In genomic region chr1:206911064-206911663, GRCh38 we compare ENCODE assay signal across 8 cellular contexts. TPM values are rescaled to one million over a fixed set of nuclear protein-coding genes. Genes with fewer than 3 reads are reported as not detected.
DNase-seq lines count a peak whose midpoint lies in the region; ATAC-seq and TF ChIP-seq lines count a peak whose summit lies in the region.

No MANE protein-coding gene starts in this region.

- in situ Hi-C loops in GM13976 (cut with MboI; ENCODE audit: low sequenced_read_pairs, unreplicated experiment): loop anchor here (5.0 kb wide), 1 partner anchor 174 kb away; no protein-coding TSS in a partner anchor

- H3K9me3 Mint-ChIP-seq in CD14-positive monocyte: peaks cover 0 to 19% (median 2%) of the 10 kb centered on the region in 7 donors
- H3K9me3 Mint-ChIP-seq in stimulated activated naive CD8-positive, alpha-beta T cell treated with anti-CD3 and anti-CD28 coated beads, Interleukin-15, Interleukin-2, amounts not matched to agents 100 ng/mL and 50 ng/mL, for 24 hours: no peaks in the 10 kb centered on the region

- DNase-seq in CD14-positive monocyte (ENCODE audit: low spot score): no peak
- peak; percentile 62 for DNase-seq in GM13976 (ENCODE audit: low spot score)
- DNase-seq in NCI-H2196 treated with DMSO at 0.1 percent for 48 hours (lab: John Stamatoyannopoulos, UW; ENCODE audit: unreplicated experiment): peak; percentile 46
- peak; percentile 61 for DNase-seq in amniotic epithelial cell (ENCODE audit: low read depth)
- DNase-seq in iPS-NIHi11 (ENCODE audit: low spot score): peak; percentile 55
- no peak for DNase-seq in T-helper 9 cell

- peaks cover 23% of the 10 kb centered on the region for H3K4me1 Mint-ChIP-seq in CD14-positive monocyte
- H3K4me1 Mint-ChIP-seq in stimulated activated naive CD8-positive, alpha-beta T cell treated with anti-CD3 and anti-CD28 coated beads, Interleukin-15, Interleukin-2, amounts not matched to agents 100 ng/mL and 50 ng/mL, for 24 hours (ENCODE audit: low read depth): peaks cover 92% of the 10 kb centered on the region

- H3K4me3 Mint-ChIP-seq in CD14-positive monocyte: peak overlapping the region in 1 of 2 donors; percentile 67
- H3K4me3 Mint-ChIP-seq in stimulated activated naive CD8-positive, alpha-beta T cell treated with anti-CD3 and anti-CD28 coated beads, Interleukin-15, Interleukin-2, amounts not matched to agents 100 ng/mL and 50 ng/mL, for 24 hours: no peak overlapping the region

- H3K27ac Mint-ChIP-seq in CD14-positive monocyte: no peak overlapping the region
- H3K27ac Mint-ChIP-seq in stimulated activated naive CD8-positive, alpha-beta T cell treated with anti-CD3 and anti-CD28 coated beads, Interleukin-15, Interleukin-2, amounts not matched to agents 100 ng/mL and 50 ng/mL, for 24 hours: peak overlapping the region; percentile 59

- H3K27me3 Mint-ChIP-seq in CD14-positive monocyte (ENCODE audit: low read depth in 3 of 3): peaks cover 34 to 55% (median 40%) of the 10 kb centered on the region in 3 donors
- H3K27me3 Mint-ChIP-seq in stimulated activated naive CD8-positive, alpha-beta T cell treated with anti-CD3 and anti-CD28 coated beads, Interleukin-15, Interleukin-2, amounts not matched to agents 100 ng/mL and 50 ng/mL, for 24 hours: no peaks in the 10 kb centered on the region

- peak; percentile 95 for TF ChIP-seq CTCF in CD14-positive monocyte (IDR thresholded peaks at IDR 0.05)
- TF ChIP-seq CTCF in GM13976 (IDR thresholded peaks at IDR 0.05; ENCODE audit: borderline replicate concordance, control extremely low read depth, extremely low read depth, insufficient read depth, missing control alignments): peak; percentile 33

- ATAC-seq in HG03045 (IDR thresholded peaks at IDR 0.05; ENCODE audit: unreplicated experiment): no peak

- H3K36me3 Mint-ChIP-seq in CD14-positive monocyte: peaks cover 0 to 12% of the 10 kb centered on the region in 2 donors
- H3K36me3 Mint-ChIP-seq in stimulated activated naive CD8-positive, alpha-beta T cell treated with anti-CD3 and anti-CD28 coated beads, Interleukin-15, Interleukin-2, amounts not matched to agents 100 ng/mL and 50 ng/mL, for 24 hours (ENCODE audit: low read depth): peaks cover 48% of the 10 kb centered on the region

- intact Hi-C loops in CD14-positive monocyte (cut with micrococcal nuclease): loop anchor here (5.0 to 10.0 kb wide), 4 partner anchors 44 to 276 kb away; partner anchors contain the start of genes DYRK3 (in 2 of the 2), IL20 (in 2 of the 2) and FCAMR (in 1 of the 2)

RNA-seq across cellular contexts. Expression of gene FCMR, which starts 10.6 kb away (rescaled TPM):
- polyA plus RNA-seq in CD14-positive monocyte: 1 to 10 TPM; 2.2 to 3.0 TPM

RNA-seq across cellular contexts. Expression of gene IL24, which starts 13.9 kb away (rescaled TPM):
- polyA plus RNA-seq in CD14-positive monocyte: not detected

RNA-seq across cellular contexts. Expression of gene PIGR, which starts 35.1 kb away (rescaled TPM):
- polyA plus RNA-seq in CD14-positive monocyte: not detected

RNA-seq across cellular contexts. Expression of gene IL20, which starts 45.7 kb away (rescaled TPM):
- polyA plus RNA-seq in CD14-positive monocyte: not detected

RNA-seq across cellular contexts. Expression of gene FCAMR, which starts 59.1 kb away (rescaled TPM):
- polyA plus RNA-seq in CD14-positive monocyte: not detected

Comparison
In these comparisons a context has a peak if more than half of its experiments do, and no peak if none do; other contexts are left out.
1. DNase-seq: peak in GM13976 (single experiment), NCI-H2196 treated with DMSO at 0.1 percent for 48 hours (single experiment), amniotic epithelial cell (single experiment) and iPS-NIHi11 (single experiment); none in CD14-positive monocyte (single experiment) and T-helper 9 cell (single experiment).